In genomic region chr14:50311337-50311973, GRCh38 we compare ENCODE assay signal across 8 cellular contexts. TPM values are rescaled to one million over a fixed set of nuclear protein-coding genes. Genes with fewer than 3 reads are reported as not detected.
A peak's percentile ranks its signal among the peaks of the same experiment; 100 is the strongest.
DNase-seq lines count a peak whose midpoint lies in the region; ATAC-seq, FAIRE-seq and TF ChIP-seq lines count a peak whose summit lies in the region.

No MANE protein-coding gene starts in this region.

- POLR2A ChIA-PET in PC-3 (lab: Charles Lee; ENCODE audit: unreplicated experiment) (no interaction called here), endothelial cell of umbilical vein (lab: Charles Lee) (interaction anchor here (0.6 to 1.1 kb wide), 3 partner anchors 10 to 549 kb away, joined by 3 to 6 read pairs (median 5); partner anchors contain the start of gene CDKL1)

- peak overlapping the region; percentile 77 to 96 (median 86) for H3K4me3 ChIP-seq in BLaER1 treated with 17β-estradiol and CSF1 and Interleukin-3, amounts not matched to agents 10 nM and 100 nM
- H3K4me3 ChIP-seq in PC-3 (ENCODE audit: low read length) (peak overlapping the region; percentile 93), endothelial cell of umbilical vein (replicated peaks in 1 of 3; ENCODE audit: insufficient read depth in 1 of 3, low read depth in 1 of 3, low read length in 3 of 3) (peak overlapping the region; percentile 61 to 83 (median 79))

- intact Hi-C loops in PC-3 (cut with micrococcal nuclease) (loop anchor here (5.0 kb wide), 1 partner anchor 449 kb away; no protein-coding TSS in a partner anchor), endothelial cell of umbilical vein (cut with micrococcal nuclease) (loop anchor here (5.0 to 10.0 kb wide), 2 partner anchors 356 to 523 kb away; partner anchors contain the start of genes NIN and SAV1)

- peak overlapping the region; percentile 78 to 89 (median 87) for H3K9ac ChIP-seq in BLaER1 treated with 17β-estradiol and CSF1 and Interleukin-3, amounts not matched to agents 10 nM and 100 nM
- H3K9ac ChIP-seq in PC-3 (ENCODE audit: low read length): peak overlapping the region; percentile 77
- H3K9ac ChIP-seq in endothelial cell of umbilical vein (replicated peaks; ENCODE audit: extremely low read depth, insufficient read depth, low read length): peak overlapping the region; percentile 68

- no peaks in the 10 kb centered on the region for H3K9me2 ChIP-seq in PC-3 (replicated peaks; ENCODE audit: low read length)

- no peaks in the 10 kb centered on the region for H3K27me3 ChIP-seq in BLaER1 treated with 17β-estradiol and CSF1 and Interleukin-3, amounts not matched to agents 10 nM and 100 nM
- H3K27me3 ChIP-seq in PC-3 (ENCODE audit: low read length) (no peaks in the 10 kb centered on the region), endothelial cell of umbilical vein (ENCODE audit: control insufficient read depth in 2 of 2, insufficient read depth in 2 of 2, low read length in 2 of 2) (no peaks in the 10 kb centered on the region)

- peak overlapping the region in 10 of 11 experiments; percentile 81 to 96 (median 90); a peak in 21 of 22 replicates for H3K27ac ChIP-seq in BLaER1 treated with 17β-estradiol and CSF1 and Interleukin-3, amounts not matched to agents 10 nM and 100 nM
- H3K27ac ChIP-seq in PC-3 (ENCODE audit: low read length) (peak overlapping the region; percentile 77), endothelial cell of umbilical vein (ENCODE audit: insufficient read depth, low read depth, low read length) (no peak overlapping the region)

- H3K4me2 ChIP-seq in BLaER1 treated with 17β-estradiol and CSF1 and Interleukin-3, amounts not matched to agents 10 nM and 100 nM: peak overlapping the region; percentile 82 to 99 (median 91)
- H3K4me2 ChIP-seq in PC-3 (ENCODE audit: low read length): peak overlapping the region; percentile 97
- H3K4me2 ChIP-seq in endothelial cell of umbilical vein (ENCODE audit: insufficient read depth, low read length): peak overlapping the region; percentile 81

- no peak overlapping the region for H3K27ac Mint-ChIP-seq in neural crest cell (ENCODE audit: unreplicated experiment)

- no peaks in the 10 kb centered on the region for H3K27me3 Mint-ChIP-seq in neural crest cell (ENCODE audit: low read depth)

- peaks cover 26% of the 10 kb centered on the region for H3K4me1 Mint-ChIP-seq in neural crest cell

- H3K9me1 ChIP-seq in endothelial cell of umbilical vein (replicated peaks; ENCODE audit: control insufficient read depth, extremely low read depth, insufficient read depth, low read length): no peaks in the 10 kb centered on the region

- FAIRE-seq in endothelial cell of umbilical vein (lab: Jason Lieb, UNC): peak; percentile 38

- no peaks in the 10 kb centered on the region for H3F3A ChIP-seq in PC-3 (ENCODE audit: low read length, unreplicated experiment)

- CTCF ChIA-PET in PC-3 (lab: Charles Lee) (interaction anchor here (0.5 to 1.0 kb wide), 3 partner anchors 88 to 681 kb away, joined by 3 to 17 read pairs (median 3); no protein-coding TSS in a partner anchor), endothelial cell of umbilical vein (lab: Charles Lee) (interaction anchor here (0.9 to 3.0 kb wide), 5 partner anchors 10 to 249 kb away, joined by 3 to 19 read pairs (median 3); partner anchors contain the start of genes ATL1 and MAP4K5)

- no peaks in the 10 kb centered on the region for H4K20me1 ChIP-seq in BLaER1 treated with 17β-estradiol and CSF1 and Interleukin-3, amounts not matched to agents 10 nM and 100 nM
- H4K20me1 ChIP-seq in PC-3 (ENCODE audit: low read length) (no peaks in the 10 kb centered on the region), endothelial cell of umbilical vein (replicated peaks; ENCODE audit: control insufficient read depth, extremely low read depth, insufficient read depth, low read length) (no peaks in the 10 kb centered on the region)

- H3K4me3 Mint-ChIP-seq in neural crest cell: peak overlapping the region; percentile 94

- no peak for TF ChIP-seq POLR2A in endothelial cell of umbilical vein (IDR thresholded peaks at IDR 0.05; ENCODE audit: low read depth, low read length)

- H3K79me2 ChIP-seq in PC-3 (ENCODE audit: low read length) (peaks cover 68% of the 10 kb centered on the region), endothelial cell of umbilical vein (ENCODE audit: control insufficient read depth, insufficient read depth, low read length) (peaks cover 3% of the 10 kb centered on the region)

- H2AFZ ChIP-seq in PC-3 (ENCODE audit: low read length) (peak overlapping the region; percentile 93), endothelial cell of umbilical vein (ENCODE audit: low read depth, low read length) (peak overlapping the region; percentile 82)

- dilution Hi-C loops in endothelial cell of umbilical vein (cut with MboI; ENCODE audit: extremely low pct_ligation_motif_present, low sequenced_read_pairs): no loop called here

- BruUV-seq in PC-3 (replicated peaks; lab: Mats Ljungman, UMichigan) (TSS peak; percentile 77), endothelial cell of umbilical vein (replicated peaks; lab: Mats Ljungman, UMichigan) (TSS peak; percentile 43)

- H3K9me3 ChIP-seq in BLaER1 treated with 17β-estradiol and CSF1 and Interleukin-3, amounts not matched to agents 10 nM and 100 nM (replicated peaks in 1 of 11): peaks cover 0 to 33% (median 24%) of the 10 kb centered on the region in 11 experiments; a peak in 20 of 22 replicates
- H3K9me3 ChIP-seq in PC-3 (ENCODE audit: low read length): no peaks in the 10 kb centered on the region
- no peaks in the 10 kb centered on the region for H3K9me3 ChIP-seq in endothelial cell of umbilical vein (replicated peaks; ENCODE audit: control insufficient read depth, insufficient read depth, low read length)

- peak; percentile 62; the same call in 1 of the 2 replicates for TF ChIP-seq CTCF in PC-3 (conservative IDR thresholded peaks at IDR 0.05; ENCODE audit: low read depth, low read length)
- peak in 1 of 2 donors; percentile 32 for TF ChIP-seq CTCF in endothelial cell of umbilical vein (IDR thresholded peaks at IDR 0.05; ENCODE audit: extremely low read depth in 1 of 2, insufficient read depth in 1 of 2, low read depth in 1 of 2, low read length in 2 of 2)
- peak; percentile 68 for TF ChIP-seq CTCF in neural crest cell (conservative IDR thresholded peaks at IDR 0.05)

- H3K9me3 Mint-ChIP-seq in neural crest cell: peaks cover 11% of the 10 kb centered on the region

- peaks cover 0 to 29% (median 18%) of the 10 kb centered on the region in 11 experiments; a peak in 20 of 22 replicates for H3K36me3 ChIP-seq in BLaER1 treated with 17β-estradiol and CSF1 and Interleukin-3, amounts not matched to agents 10 nM and 100 nM
- peaks cover 7% of the 10 kb centered on the region; the same call in 1 of the 2 replicates for H3K36me3 ChIP-seq in PC-3 (ENCODE audit: low read depth, low read length)
- no peaks in the 10 kb centered on the region for H3K36me3 ChIP-seq in endothelial cell of umbilical vein (ENCODE audit: control insufficient read depth in 2 of 2, extremely low read depth in 1 of 2, insufficient read depth in 2 of 2, low read length in 2 of 2)

- peaks cover 24% of the 10 kb centered on the region for H3K36me3 Mint-ChIP-seq in neural crest cell (ENCODE audit: low read depth)

- peak; percentile 0 for ATAC-seq in GM19395 (IDR thresholded peaks at IDR 0.05; ENCODE audit: unreplicated experiment)
- ATAC-seq in PC-3: peak; percentile 0
- no peak for ATAC-seq in GM21619 (IDR thresholded peaks at IDR 0.05; ENCODE audit: unreplicated experiment)
- no peak for ATAC-seq in HG03354 (IDR thresholded peaks at IDR 0.05; ENCODE audit: poor library complexity, severe bottlenecking, unreplicated experiment)

- H3K4me1 ChIP-seq in BLaER1 treated with 17β-estradiol and CSF1 and Interleukin-3, amounts not matched to agents 10 nM and 100 nM: peaks cover 17 to 24% (median 22%) of the 10 kb centered on the region in 10 experiments
- H3K4me1 ChIP-seq in PC-3 (ENCODE audit: insufficient read depth, low read length): peaks cover 18% of the 10 kb centered on the region
- H3K4me1 ChIP-seq in endothelial cell of umbilical vein (ENCODE audit: control insufficient read depth, extremely low read depth, insufficient read depth, low read length): peaks cover 15% of the 10 kb centered on the region

- DNase-seq in PC-3 (peak; percentile 29), endothelial cell of umbilical vein (ENCODE audit: low read depth, low spot score) (peak; percentile 8), neural crest cell (ENCODE audit: low read depth, low spot score) (no peak), D341Med (ENCODE audit: low spot score) (no peak)

TF ChIP-seq in endothelial cell of umbilical vein, 7 proteins besides CTCF, POLR2A, EP300 and RAD21:
- no peak for TF ChIP-seq EZH2 (IDR thresholded peaks at IDR 0.05; ENCODE audit: borderline replicate concordance, low read depth, low read length, severe bottlenecking)
- TF ChIP-seq MYC (IDR thresholded peaks at IDR 0.05; ENCODE audit: low read depth, low read length): no peak

RNA-seq across cellular contexts. Expression of gene L2HGDH, which starts 0.6 kb away (rescaled TPM):
- 27.8 and 41.6 TPM in 2 replicates for total RNA-seq in PC-3 (2014; rRNA removed)
- total RNA-seq in endothelial cell of umbilical vein: 5.3 and 5.4 TPM in 2 replicates
- 2.1 and 2.5 TPM in 2 replicates for polyA plus RNA-seq in endothelial cell of umbilical vein
- polyA plus RNA-seq in endothelial cell of umbilical vein (2011; cell fraction: cytosol; rRNA removed): 2.5 TPM in 2 replicates
- 2.1 and 2.6 TPM in 2 replicates for polyA plus RNA-seq in endothelial cell of umbilical vein (2011; cell fraction: nucleus; rRNA removed)
- 3.6 and 4.0 TPM in 2 replicates for polyA plus RNA-seq in endothelial cell of umbilical vein (2012)
- polyA minus RNA-seq in endothelial cell of umbilical vein: 2.1 and 2.4 TPM in 2 replicates
- polyA minus RNA-seq in endothelial cell of umbilical vein (2011; cell fraction: cytosol; rRNA and poly(A)+ RNA removed): 11.7 TPM
- 4.0 and 4.7 TPM in 2 replicates for polyA minus RNA-seq in endothelial cell of umbilical vein (2011; cell fraction: nucleus; rRNA and poly(A)+ RNA removed)
- total RNA-seq in neural crest cell: 14.6 and 16.8 TPM in 2 replicates

RNA-seq across cellular contexts. Expression of gene DMAC2L, which starts 0.7 kb away (rescaled TPM):
- total RNA-seq in PC-3 (2014; rRNA removed): 2.3 and 18.1 TPM in 2 replicates
- 7.9 and 13.9 TPM in 2 replicates for total RNA-seq in endothelial cell of umbilical vein
- polyA plus RNA-seq in endothelial cell of umbilical vein: 16.1 and 19.2 TPM in 2 replicates
- polyA plus RNA-seq in endothelial cell of umbilical vein (2011; cell fraction: cytosol; rRNA removed): 15.7 and 15.9 TPM in 2 replicates
- 11.9 and 15.9 TPM in 2 replicates for polyA plus RNA-seq in endothelial cell of umbilical vein (2011; cell fraction: nucleus; rRNA removed)
- polyA plus RNA-seq in endothelial cell of umbilical vein (2012): 9.0 and 9.6 TPM in 2 replicates
- polyA minus RNA-seq in endothelial cell of umbilical vein: 8.3 and 15.5 TPM in 2 replicates
- 6.1 TPM for polyA minus RNA-seq in endothelial cell of umbilical vein (2011; cell fraction: cytosol; rRNA and poly(A)+ RNA removed)
- polyA minus RNA-seq in endothelial cell of umbilical vein (2011; cell fraction: nucleus; rRNA and poly(A)+ RNA removed): 10.9 and 17.3 TPM in 2 replicates
- total RNA-seq in neural crest cell: 18.8 and 19.1 TPM in 2 replicates

Comparison
In these comparisons a context has a peak if more than half of its experiments do, and no peak if none do; other contexts are left out.
1. ATAC-seq: peak in GM19395 (single experiment) and PC-3 (single experiment); none in GM21619 (single experiment) and HG03354 (single experiment).
2. DNase-seq: peak in PC-3 (single experiment) and endothelial cell of umbilical vein (single experiment); none in neural crest cell (single experiment) and D341Med (single experiment).
3. Peak in every context shown above with its lines, with median percentiles within 50 percentile points of each other: H3K4me2 ChIP-seq, H3K4me3 ChIP-seq and H3K9ac ChIP-seq.